In genomic region chr7:121339082-121339481, GRCh38 we compare ENCODE assay signal across 2 cellular contexts.
TF ChIP-seq lines count a peak whose summit lies in the region.

No MANE protein-coding gene starts in this region.

TF ChIP-seq in HCT116, 20 proteins besides CTCF, POLR2A, EP300 and RAD21:
- TF ChIP-seq JUND (IDR thresholded peaks at IDR 0.05): no peak; the same call in 1 of the 2 replicates
- no peak for TF ChIP-seq SRF (IDR thresholded peaks at IDR 0.05; ENCODE audit: low read depth)
- no peak for TF ChIP-seq EZH2 (IDR thresholded peaks at IDR 0.05)
- no peak; the same call in 1 of the 2 replicates for TF ChIP-seq CEBPB (IDR thresholded peaks at IDR 0.05; ENCODE audit: low read depth)
- TF ChIP-seq REST (IDR thresholded peaks at IDR 0.05; ENCODE audit: low read depth): no peak
- no peak for TF ChIP-seq SP1 (IDR thresholded peaks at IDR 0.05; ENCODE audit: low read depth)
- TF ChIP-seq TCF7L2 (IDR thresholded peaks at IDR 0.05; ENCODE audit: borderline replicate concordance, extremely low read depth, insufficient read depth, insufficient read length): no peak
- TF ChIP-seq MAX (IDR thresholded peaks at IDR 0.05): peak; percentile 55
- peak; percentile 29; the same call in 1 of the 2 replicates for TF ChIP-seq POLR2AphosphoS5 (IDR thresholded peaks at IDR 0.05; ENCODE audit: low read depth, low read length)
- TF ChIP-seq ZFX (IDR thresholded peaks at IDR 0.05): no peak
- 0 out of 2 replicates have a peak, but pooled peaks have one; percentile 31 for TF ChIP-seq CBX3 (IDR thresholded peaks at IDR 0.05; ENCODE audit: low read depth)
- TF ChIP-seq SIN3A (IDR thresholded peaks at IDR 0.05; ENCODE audit: low read depth): no peak; the same call in 1 of the 2 replicates
- TF ChIP-seq ATF3 (IDR thresholded peaks at IDR 0.05): no peak
- TF ChIP-seq ELF1 (IDR thresholded peaks at IDR 0.05; ENCODE audit: borderline replicate concordance, low read depth): no peak
- no peak for TF ChIP-seq YY1 (IDR thresholded peaks at IDR 0.05; ENCODE audit: extremely low read depth, insufficient replicate concordance, low read depth, low read length)
- no peak for TF ChIP-seq EZH2phosphoT487 (IDR thresholded peaks at IDR 0.05; ENCODE audit: borderline replicate concordance)
- TF ChIP-seq ZBTB33 (IDR thresholded peaks at IDR 0.05; ENCODE audit: extremely low read depth, insufficient replicate concordance, low read length): no peak
- TF ChIP-seq EGR1 (IDR thresholded peaks at IDR 0.05; ENCODE audit: low read depth): no peak
- no peak for TF ChIP-seq ZNF274 (IDR thresholded peaks at IDR 0.05; ENCODE audit: low read depth, low read length)
- TF ChIP-seq FOSL1 (IDR thresholded peaks at IDR 0.05; ENCODE audit: low read depth): peak; percentile 15; the same call in 1 of the 2 replicates
TF ChIP-seq in HCT116: peak in this region for 4.

TF ChIP-seq in K562, 482 proteins besides CTCF, POLR2A, EP300 and RAD21:
- peak in 1 of 2 experiments; percentile 61 for TF ChIP-seq E2F6 (IDR thresholded peaks at IDR 0.05; ENCODE audit: borderline replicate concordance in 1 of 2, extremely low read depth in 1 of 2, insufficient read depth in 1 of 2, insufficient read length in 1 of 2, low read depth in 1 of 2, low read length in 1 of 2, poor library complexity in 1 of 2, severe bottlenecking in 1 of 2)
- TF ChIP-seq PKNOX1 (IDR thresholded peaks at IDR 0.05): no peak
- peak; percentile 49 for TF ChIP-seq MGA (IDR thresholded peaks at IDR 0.05)
- TF ChIP-seq L3MBTL2 (IDR thresholded peaks at IDR 0.05): peak; percentile 73
- TF ChIP-seq ZC3H11A (IDR thresholded peaks at IDR 0.05; ENCODE audit: low read depth, low read length): no peak
- no peak for TF ChIP-seq NCOA1 (IDR thresholded peaks at IDR 0.05; ENCODE audit: low read depth)
- no peak for TF ChIP-seq ZNF280A (IDR thresholded peaks at IDR 0.05; ENCODE audit: low read depth, partially characterized antibody)
